In the genomic region with DNA sequence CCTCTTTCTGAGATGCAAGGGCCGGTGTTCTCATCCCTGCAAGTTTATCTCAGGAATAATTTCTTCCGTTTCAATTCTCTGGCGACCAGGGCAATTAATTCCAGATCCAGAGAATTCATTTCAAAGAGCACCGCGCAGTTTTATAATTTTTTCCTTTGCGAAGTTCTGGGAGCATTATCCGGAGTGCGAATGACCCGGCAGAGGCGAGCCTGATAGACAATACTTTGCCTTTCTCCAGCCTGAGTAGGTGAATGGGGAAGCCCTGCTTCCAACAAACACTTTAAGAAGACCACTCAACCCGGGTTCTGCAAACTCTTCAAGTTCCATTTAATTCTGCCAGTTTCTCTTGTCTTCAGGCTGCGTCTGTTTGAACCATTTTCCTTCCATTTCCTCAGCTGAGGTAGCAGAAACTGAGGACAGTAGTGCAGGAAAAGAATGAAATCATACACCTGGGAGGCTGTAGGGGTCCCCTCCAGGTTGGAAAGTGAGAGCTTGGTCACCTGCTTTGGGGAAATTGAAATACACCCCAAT, we compare ENCODE assay signal across 15 cellular contexts. TPM values are rescaled to one million over a fixed set of nuclear protein-coding genes. Genes with fewer than 3 reads are reported as not detected.
DNase-seq lines count a peak whose midpoint lies in the region; ATAC-seq and TF ChIP-seq lines count a peak whose summit lies in the region.
"Had no signal": no experiment of that assay in that cellular context is flagged by ENCODE, and none has a peak within 500 bp of the region (broad histone marks: within the 10 kb centered on the region; RNA-seq: fewer than 3 reads in every experiment).

No MANE protein-coding gene starts in this region.

- H3K4me3 ChIP-seq in AG10803 (ENCODE audit: low read length) = peak overlapping the region; percentile 50
- H3K4me3 ChIP-seq in IMR-90 (ENCODE audit: insufficient read depth, low read depth, low read length) = no peak overlapping the region
- peak overlapping the region; percentile 68 for H3K4me3 ChIP-seq in iPS-18a (ENCODE audit: low read length)
- no peak overlapping the region for H3K4me3 ChIP-seq in brain microvascular endothelial cell (ENCODE audit: low read depth, low read length)
- H3K4me3 ChIP-seq: K562 had no signal

- H4K5ac ChIP-seq in IMR-90 (ENCODE audit: low read depth, low read length) = no peak overlapping the region

- POLR2A ChIA-PET in IMR-90 (lab: Charles Lee; ENCODE audit: unreplicated experiment) = no interaction called here

- H3K4me1 ChIP-seq in IMR-90 (ENCODE audit: control insufficient read depth, insufficient read depth, low read length) = no peaks in the 10 kb centered on the region; the same call in 1 of the 2 replicates
- H3K4me1 ChIP-seq in iPS-18a (ENCODE audit: control insufficient read depth, low read depth, low read length) = peaks cover 13% of the 10 kb centered on the region

- TF ChIP-seq RAD21 in IMR-90 (IDR thresholded peaks at IDR 0.05; ENCODE audit: low read length) = no peak

- no peak overlapping the region for H2BK20ac ChIP-seq in IMR-90 (ENCODE audit: low read depth, low read length)

- in situ Hi-C loops in IMR-90 (cut with MboI; ENCODE audit: low sequenced_read_pairs) = no loop called here
- in situ Hi-C loops in brain microvascular endothelial cell (cut with HindIII; ENCODE audit: low pct_ligation_motif_present, low sequenced_read_pairs) = no loop called here

- no peak overlapping the region for H2BK5ac ChIP-seq in IMR-90 (ENCODE audit: low read depth, low read length, poor library complexity, severe bottlenecking)

- peak overlapping the region; percentile 19 for H3K4me3 Mint-ChIP-seq in progenitor cell of endocrine pancreas (ENCODE audit: low read depth)

- peaks cover 4% of the 10 kb centered on the region for H3K9me3 ChIP-seq in IMR-90 (ENCODE audit: control insufficient read depth, insufficient read depth, low read length)
- no peaks in the 10 kb centered on the region for H3K9me3 ChIP-seq in iPS-18a (ENCODE audit: control insufficient read depth, low read depth, low read length)
- H3K9me3 ChIP-seq: SJSA1 had no signal

- no peaks in the 10 kb centered on the region for H3K36me3 Mint-ChIP-seq in progenitor cell of endocrine pancreas (ENCODE audit: insufficient read depth)

- H3K23ac ChIP-seq in IMR-90 (ENCODE audit: low read depth, low read length) = no peak overlapping the region

- no peaks in the 10 kb centered on the region for H3K9me1 ChIP-seq in IMR-90 (ENCODE audit: insufficient read depth, low read length)

- H3K18ac ChIP-seq in IMR-90 (ENCODE audit: low read depth, low read length) = no peak overlapping the region

- H3K27ac Mint-ChIP-seq in progenitor cell of endocrine pancreas = no peak overlapping the region

- ATAC-seq in IMR-90 (ENCODE audit: low read depth) = no peak

- H3K4ac ChIP-seq in IMR-90 (ENCODE audit: low read depth, low read length) = no peak overlapping the region

- H2AK9ac ChIP-seq in IMR-90 (replicated peaks; ENCODE audit: low read depth, low read length, poor library complexity) = no peak overlapping the region

- no peak overlapping the region for H2AFZ ChIP-seq in IMR-90 (replicated peaks; ENCODE audit: low read length, poor library complexity)

- dilution Hi-C loops in IMR-90 (cut with HindIII; ENCODE audit: low sequenced_read_pairs, unreplicated experiment) = no loop called here

- TF ChIP-seq CTCF in AG10803 (conservative IDR thresholded peaks at IDR 0.05; ENCODE audit: low read length) (no peak), IMR-90 (conservative IDR thresholded peaks at IDR 0.05; ENCODE audit: low read depth, low read length) (no peak), progenitor cell of endocrine pancreas (IDR thresholded peaks at IDR 0.05; ENCODE audit: unreplicated experiment) (no peak), brain microvascular endothelial cell (IDR thresholded peaks at IDR 0.05; ENCODE audit: low read depth, low read length, missing control alignments) (no peak)

- H3K56ac ChIP-seq in IMR-90 (ENCODE audit: extremely low read depth, insufficient read depth, low read length) = no peak overlapping the region

- WGBS in IMR-90 (ENCODE audit: extremely low coverage in 2 of 2, insufficient read length in 1 of 2), 2 experiments = 6% methylated on average over 3 of the region's 12 CpGs; no CpG with 5 or more reads in 1 of the 2 experiments

- H3K27ac ChIP-seq in IMR-90 (ENCODE audit: insufficient read depth, low read length) (no peak overlapping the region), iPS-18a (ENCODE audit: low read length) (no peak overlapping the region), brain microvascular endothelial cell (no peak overlapping the region)
- H3K27ac ChIP-seq: SJSA1, skin epidermis, VCaP had no signal

- intact Hi-C loops in IMR-90 (cut with micrococcal nuclease) = no loop called here

- H3K36me3 ChIP-seq in IMR-90 (ENCODE audit: control insufficient read depth, insufficient read depth, low read length) (no peaks in the 10 kb centered on the region), iPS-18a (ENCODE audit: control insufficient read depth, low read depth, low read length) (no peaks in the 10 kb centered on the region), brain microvascular endothelial cell (replicated peaks) (no peaks in the 10 kb centered on the region)
- H3K36me3 ChIP-seq: SJSA1 had no signal

- peaks cover 88% of the 10 kb centered on the region for H3K27me3 Mint-ChIP-seq in progenitor cell of endocrine pancreas

- peaks cover 5% of the 10 kb centered on the region for H3K4me1 Mint-ChIP-seq in progenitor cell of endocrine pancreas (ENCODE audit: low read depth)

- no peaks in the 10 kb centered on the region for H4K20me1 ChIP-seq in IMR-90 (ENCODE audit: insufficient read depth, low read length)

- H2BK120ac ChIP-seq in IMR-90 (ENCODE audit: low read depth, low read length) = no peak overlapping the region

- H3K27me3 ChIP-seq in IMR-90 (ENCODE audit: control insufficient read depth, insufficient read depth, low read length) (peaks cover 88% of the 10 kb centered on the region), iPS-18a (ENCODE audit: control insufficient read depth, insufficient read depth, low read length) (peaks cover 99% of the 10 kb centered on the region), brain microvascular endothelial cell (replicated peaks) (peaks cover 85% of the 10 kb centered on the region)

- H3K4me2 ChIP-seq in IMR-90 (ENCODE audit: low read depth, low read length) = peak overlapping the region; percentile 74; the same call in 1 of the 2 replicates

- H4K91ac ChIP-seq in IMR-90 (ENCODE audit: insufficient read depth, low read depth, low read length) = no peak overlapping the region

- no peak overlapping the region for H2AK5ac ChIP-seq in IMR-90 (ENCODE audit: low read depth, low read length)

- BruUV-seq in IMR-90 (replicated peaks; lab: Mats Ljungman, UMichigan) = no TSS peak

- no peaks in the 10 kb centered on the region for H3K79me1 ChIP-seq in IMR-90 (ENCODE audit: low read depth in 1 of 2, low read length in 2 of 2)

- H4K8ac ChIP-seq in IMR-90 (ENCODE audit: low read depth in 2 of 2, low read length in 2 of 2) = no peak overlapping the region

- H3K9ac ChIP-seq in IMR-90 (ENCODE audit: low read depth, low read length) = no peak overlapping the region
- H3K9ac ChIP-seq in iPS-18a (ENCODE audit: low read length) = no peak overlapping the region

- no peak overlapping the region for H2BK15ac ChIP-seq in IMR-90 (ENCODE audit: low read depth, low read length)

- DNase-seq in AG10803 (ENCODE audit: low read depth) = no peak
- DNase-seq in IMR-90 = no peak
- no peak for DNase-seq in progenitor cell of endocrine pancreas (ENCODE audit: low spot score, unreplicated experiment)
- no peak for DNase-seq in brain microvascular endothelial cell
- no peak for DNase-seq in NCI-H526 (lab: John Stamatoyannopoulos, UW)
- no peak for DNase-seq in stimulated activated CD4-positive, alpha-beta T cell treated with anti-CD3 and anti-CD28 coated beads, Interleukin-4, amount 100 ng/mL, for 1 hour
- no peak for DNase-seq in HPDE6-E6E7 (ENCODE audit: extremely low spot score)
- DNase-seq: DND-41 had no signal

- no peak for TF ChIP-seq POLR2A in IMR-90 (IDR thresholded peaks at IDR 0.05; ENCODE audit: low read depth, low read length)

- CTCF ChIA-PET in IMR-90 (lab: Yijun Ruan, JAX) = no interaction called here

- H3K9me3 Mint-ChIP-seq in progenitor cell of endocrine pancreas (ENCODE audit: low read depth) = no peaks in the 10 kb centered on the region

- no peak overlapping the region for H3K14ac ChIP-seq in IMR-90 (replicated peaks; ENCODE audit: low read depth, low read length)

TF ChIP-seq in IMR-90, 13 proteins besides CTCF, POLR2A, EP300 and RAD21:
- TF ChIP-seq RFX5 (IDR thresholded peaks at IDR 0.05; ENCODE audit: low read depth, low read length) (no peak), FOS (IDR thresholded peaks at IDR 0.05; ENCODE audit: low read depth, low read length) (no peak), CHD1 (IDR thresholded peaks at IDR 0.05; ENCODE audit: low read depth, low read length) (no peak), MAFK (IDR thresholded peaks at IDR 0.05; ENCODE audit: low read depth, low read length) (no peak), BHLHE40 (IDR thresholded peaks at IDR 0.05; ENCODE audit: low read depth, low read length) (no peak), NFE2L2 (IDR thresholded peaks at IDR 0.05; ENCODE audit: low read depth, low read length) (no peak), RCOR1 (IDR thresholded peaks at IDR 0.05; ENCODE audit: insufficient replicate concordance, low read length) (no peak)
- TF ChIP-seq, protein P1, sequence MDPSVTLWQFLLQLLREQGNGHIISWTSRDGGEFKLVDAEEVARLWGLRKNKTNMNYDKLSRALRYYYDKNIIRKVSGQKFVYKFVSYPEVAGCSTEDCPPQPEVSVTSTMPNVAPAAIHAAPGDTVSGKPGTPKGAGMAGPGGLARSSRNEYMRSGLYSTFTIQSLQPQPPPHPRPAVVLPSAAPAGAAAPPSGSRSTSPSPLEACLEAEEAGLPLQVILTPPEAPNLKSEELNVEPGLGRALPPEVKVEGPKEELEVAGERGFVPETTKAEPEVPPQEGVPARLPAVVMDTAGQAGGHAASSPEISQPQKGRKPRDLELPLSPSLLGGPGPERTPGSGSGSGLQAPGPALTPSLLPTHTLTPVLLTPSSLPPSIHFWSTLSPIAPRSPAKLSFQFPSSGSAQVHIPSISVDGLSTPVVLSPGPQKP (IDR thresholded peaks at IDR 0.05; ENCODE audit: borderline replicate concordance, low read depth, low read length) = no peak
- TF ChIP-seq, protein P2, sequence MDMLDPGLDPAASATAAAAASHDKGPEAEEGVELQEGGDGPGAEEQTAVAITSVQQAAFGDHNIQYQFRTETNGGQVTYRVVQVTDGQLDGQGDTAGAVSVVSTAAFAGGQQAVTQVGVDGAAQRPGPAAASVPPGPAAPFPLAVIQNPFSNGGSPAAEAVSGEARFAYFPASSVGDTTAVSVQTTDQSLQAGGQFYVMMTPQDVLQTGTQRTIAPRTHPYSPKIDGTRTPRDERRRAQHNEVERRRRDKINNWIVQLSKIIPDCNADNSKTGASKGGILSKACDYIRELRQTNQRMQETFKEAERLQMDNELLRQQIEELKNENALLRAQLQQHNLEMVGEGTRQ (IDR thresholded peaks at IDR 0.05; ENCODE audit: low read depth, low read length) = no peak

RNA-seq across cellular contexts. Expression of a gene that starts 1.0 kb away (rescaled TPM):
- total RNA-seq in IMR-90 (2012; rRNA removed) (not detected in 2 replicates), progenitor cell of endocrine pancreas (0.49 TPM in 1 of 2 replicates, not detected in the other)
- polyA plus RNA-seq in IMR-90 (2012; rRNA removed) = not detected in 2 replicates
- polyA plus RNA-seq in IMR-90 (2012; cell fraction: cytosol; rRNA removed) = not detected in 2 replicates
- polyA plus RNA-seq in IMR-90 (2012; cell fraction: nucleus; rRNA removed; ENCODE audit: low replicate concordance) = not detected in 2 replicates
- total RNA-seq: glomerular endothelial cell, K562, mammary epithelial cell had no signal
- polyA plus RNA-seq: K562, mammary epithelial cell had no signal

Comparison
In these comparisons a context has a peak if more than half of its experiments do, and no peak if none do; other contexts are left out.
1. H3K4me3 ChIP-seq: peak in AG10803 (single experiment) and iPS-18a (single experiment); none in IMR-90 (single experiment) and brain microvascular endothelial cell (single experiment).